Comparison of ENCODE assay signal across 1 cellular context in the genomic region with DNA sequence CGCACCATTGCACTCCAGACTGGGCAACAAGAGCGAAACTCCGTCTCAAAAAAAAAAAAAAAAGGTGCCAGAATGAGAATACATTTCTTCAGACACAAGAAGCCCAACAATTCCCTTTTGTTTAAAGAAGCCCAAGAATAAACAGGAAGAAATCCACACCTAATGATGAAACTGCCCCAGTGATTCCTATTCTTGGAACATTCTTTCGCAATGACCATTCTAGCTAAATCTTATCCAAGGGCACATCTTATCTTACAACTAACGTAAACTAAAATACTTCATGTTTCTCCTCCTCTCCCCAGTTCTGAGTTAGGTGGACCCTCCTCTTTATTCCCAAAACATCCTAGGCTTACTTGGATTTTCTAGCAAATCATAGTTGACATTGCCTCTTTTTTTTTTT.
TF ChIP-seq lines count a peak whose summit lies in the region.

No MANE protein-coding gene starts in this region.

TF ChIP-seq in HepG2, 621 proteins besides CTCF, POLR2A, EP300 and RAD21:
- TF ChIP-seq, protein P1, sequence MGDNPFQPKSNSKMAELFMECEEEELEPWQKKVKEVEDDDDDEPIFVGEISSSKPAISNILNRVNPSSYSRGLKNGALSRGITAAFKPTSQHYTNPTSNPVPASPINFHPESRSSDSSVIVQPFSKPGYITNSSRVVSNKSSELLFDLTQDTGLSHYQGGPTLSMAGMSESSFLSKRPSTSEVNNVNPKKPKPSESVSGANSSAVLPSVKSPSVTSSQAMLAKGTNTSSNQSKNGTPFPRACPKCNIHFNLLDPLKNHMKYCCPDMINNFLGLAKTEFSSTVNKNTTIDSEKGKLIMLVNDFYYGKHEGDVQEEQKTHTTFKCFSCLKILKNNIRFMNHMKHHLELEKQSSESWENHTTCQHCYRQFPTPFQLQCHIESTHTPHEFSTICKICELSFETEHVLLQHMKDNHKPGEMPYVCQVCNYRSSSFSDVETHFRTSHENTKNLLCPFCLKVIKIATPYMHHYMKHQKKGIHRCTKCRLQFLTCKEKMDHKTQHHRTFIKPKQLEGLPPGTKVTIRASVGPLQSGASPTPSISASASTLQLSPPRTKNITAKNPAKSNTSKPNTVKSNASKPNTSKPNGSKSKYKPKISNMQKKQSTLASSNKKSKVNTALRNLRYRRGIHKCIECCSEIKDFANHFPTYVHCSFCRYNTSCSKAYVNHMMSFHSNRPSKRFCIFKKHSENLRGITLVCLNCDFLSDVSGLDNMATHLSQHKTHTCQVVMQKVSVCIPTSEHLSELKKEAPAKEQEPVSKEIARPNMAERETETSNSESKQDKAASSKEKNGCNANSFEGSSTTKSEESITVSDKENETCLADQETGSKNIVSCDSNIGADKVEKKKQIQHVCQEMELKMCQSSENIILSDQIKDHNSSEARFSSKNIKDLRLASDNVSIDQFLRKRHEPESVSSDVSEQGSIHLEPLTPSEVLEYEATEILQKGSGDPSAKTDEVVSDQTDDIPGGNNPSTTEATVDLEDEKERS (CRISPR knock-in tag; IDR thresholded peaks at IDR 0.05), result no peak
- TF ChIP-seq, protein P2, sequence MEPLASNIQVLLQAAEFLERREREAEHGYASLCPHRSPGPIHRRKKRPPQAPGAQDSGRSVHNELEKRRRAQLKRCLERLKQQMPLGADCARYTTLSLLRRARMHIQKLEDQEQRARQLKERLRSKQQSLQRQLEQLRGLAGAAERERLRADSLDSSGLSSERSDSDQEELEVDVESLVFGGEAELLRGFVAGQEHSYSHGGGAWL (CRISPR knock-in tag; IDR thresholded peaks at IDR 0.05), result no peak
- TF ChIP-seq ZNF672 (CRISPR knock-in tag; IDR thresholded peaks at IDR 0.05) (no peak), NPAS2 (CRISPR knock-in tag; IDR thresholded peaks at IDR 0.05; ENCODE audit: borderline replicate concordance) (no peak), ZNF274 (CRISPR knock-in tag; IDR thresholded peaks at IDR 0.05) (no peak), ADNP (CRISPR knock-in tag; IDR thresholded peaks at IDR 0.05) (no peak), NCOA2 (CRISPR knock-in tag; IDR thresholded peaks at IDR 0.05) (peak; percentile 42), ZNF264 (CRISPR knock-in tag; IDR thresholded peaks at IDR 0.05) (no peak), ZNF326 (CRISPR knock-in tag; IDR thresholded peaks at IDR 0.05; ENCODE audit: borderline replicate concordance) (no peak), MEF2D (CRISPR knock-in tag; IDR thresholded peaks at IDR 0.05) (peak; percentile 66; the same call in 1 of the 2 replicates), SOX6 (IDR thresholded peaks at IDR 0.05) (no peak), SOX6 (CRISPR knock-in tag; IDR thresholded peaks at IDR 0.05) (peak; percentile 83), MAZ (IDR thresholded peaks at IDR 0.05; ENCODE audit: borderline replicate concordance, low read depth, low read length) (no peak), MAZ (CRISPR knock-in tag; IDR thresholded peaks at IDR 0.05; ENCODE audit: low read depth) (no peak), TSC22D2 (CRISPR knock-in tag; IDR thresholded peaks at IDR 0.05; ENCODE audit: borderline replicate concordance) (no peak), TBP (CRISPR knock-in tag; IDR thresholded peaks at IDR 0.05) (no peak), PHF20 (CRISPR knock-in tag; IDR thresholded peaks at IDR 0.05) (no peak), BCL6 (CRISPR knock-in tag; IDR thresholded peaks at IDR 0.05) (peak; percentile 27; the same call in 1 of the 2 replicates), ZNF883 (CRISPR knock-in tag; IDR thresholded peaks at IDR 0.05; ENCODE audit: not compliant biosample characterization) (no peak), CEBPG (CRISPR knock-in tag; IDR thresholded peaks at IDR 0.05) (peak; percentile 61), FOXP1 (IDR thresholded peaks at IDR 0.05) (no peak), FOXP1 (CRISPR knock-in tag; IDR thresholded peaks at IDR 0.05) (peak; percentile 52), FOXA3 (CRISPR knock-in tag; IDR thresholded peaks at IDR 0.05) (peak; percentile 52; the same call in 1 of the 2 replicates), GATAD2A (CRISPR knock-in tag; IDR thresholded peaks at IDR 0.05) (peak; percentile 74), FOXO1 (CRISPR knock-in tag; IDR thresholded peaks at IDR 0.05) (no peak), CHD4 (IDR thresholded peaks at IDR 0.05; ENCODE audit: borderline replicate concordance, low read length) (no peak), SOX13 (IDR thresholded peaks at IDR 0.05) (no peak), SOX13 (CRISPR knock-in tag; conservative IDR thresholded peaks at IDR 0.05 in 1 of 2, IDR thresholded peaks at IDR 0.05 in 1 of 2) (peak in 1 of 2 experiments; percentile 74; a peak in 2 of 4 replicates), ZBTB42 (CRISPR knock-in tag; IDR thresholded peaks at IDR 0.05) (no peak), SOX5 (CRISPR knock-in tag; IDR thresholded peaks at IDR 0.05; ENCODE audit: borderline replicate concordance) (peak; percentile 56; the same call in 1 of the 2 replicates), CEBPB (IDR thresholded peaks at IDR 0.05; ENCODE audit: borderline replicate concordance, low read depth, low read length) (peak; percentile 77), ZSCAN29 (CRISPR knock-in tag; conservative IDR thresholded peaks at IDR 0.05) (no peak), HOXA9 (CRISPR knock-in tag; IDR thresholded peaks at IDR 0.05; ENCODE audit: borderline replicate concordance) (no peak), ZFYVE20 (CRISPR knock-in tag; IDR thresholded peaks at IDR 0.05; ENCODE audit: borderline replicate concordance, low read depth) (no peak), NFE2L1 (CRISPR knock-in tag; IDR thresholded peaks at IDR 0.05; ENCODE audit: borderline replicate concordance) (no peak), ZNF761 (CRISPR knock-in tag; conservative IDR thresholded peaks at IDR 0.05) (no peak)
- TF ChIP-seq, protein P3, sequence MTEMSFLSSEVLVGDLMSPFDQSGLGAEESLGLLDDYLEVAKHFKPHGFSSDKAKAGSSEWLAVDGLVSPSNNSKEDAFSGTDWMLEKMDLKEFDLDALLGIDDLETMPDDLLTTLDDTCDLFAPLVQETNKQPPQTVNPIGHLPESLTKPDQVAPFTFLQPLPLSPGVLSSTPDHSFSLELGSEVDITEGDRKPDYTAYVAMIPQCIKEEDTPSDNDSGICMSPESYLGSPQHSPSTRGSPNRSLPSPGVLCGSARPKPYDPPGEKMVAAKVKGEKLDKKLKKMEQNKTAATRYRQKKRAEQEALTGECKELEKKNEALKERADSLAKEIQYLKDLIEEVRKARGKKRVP (CRISPR knock-in tag; IDR thresholded peaks at IDR 0.05), result peak in 1 of 2 experiments; percentile 68; a peak in 1 of 4 replicates
- TF ChIP-seq, protein P4, sequence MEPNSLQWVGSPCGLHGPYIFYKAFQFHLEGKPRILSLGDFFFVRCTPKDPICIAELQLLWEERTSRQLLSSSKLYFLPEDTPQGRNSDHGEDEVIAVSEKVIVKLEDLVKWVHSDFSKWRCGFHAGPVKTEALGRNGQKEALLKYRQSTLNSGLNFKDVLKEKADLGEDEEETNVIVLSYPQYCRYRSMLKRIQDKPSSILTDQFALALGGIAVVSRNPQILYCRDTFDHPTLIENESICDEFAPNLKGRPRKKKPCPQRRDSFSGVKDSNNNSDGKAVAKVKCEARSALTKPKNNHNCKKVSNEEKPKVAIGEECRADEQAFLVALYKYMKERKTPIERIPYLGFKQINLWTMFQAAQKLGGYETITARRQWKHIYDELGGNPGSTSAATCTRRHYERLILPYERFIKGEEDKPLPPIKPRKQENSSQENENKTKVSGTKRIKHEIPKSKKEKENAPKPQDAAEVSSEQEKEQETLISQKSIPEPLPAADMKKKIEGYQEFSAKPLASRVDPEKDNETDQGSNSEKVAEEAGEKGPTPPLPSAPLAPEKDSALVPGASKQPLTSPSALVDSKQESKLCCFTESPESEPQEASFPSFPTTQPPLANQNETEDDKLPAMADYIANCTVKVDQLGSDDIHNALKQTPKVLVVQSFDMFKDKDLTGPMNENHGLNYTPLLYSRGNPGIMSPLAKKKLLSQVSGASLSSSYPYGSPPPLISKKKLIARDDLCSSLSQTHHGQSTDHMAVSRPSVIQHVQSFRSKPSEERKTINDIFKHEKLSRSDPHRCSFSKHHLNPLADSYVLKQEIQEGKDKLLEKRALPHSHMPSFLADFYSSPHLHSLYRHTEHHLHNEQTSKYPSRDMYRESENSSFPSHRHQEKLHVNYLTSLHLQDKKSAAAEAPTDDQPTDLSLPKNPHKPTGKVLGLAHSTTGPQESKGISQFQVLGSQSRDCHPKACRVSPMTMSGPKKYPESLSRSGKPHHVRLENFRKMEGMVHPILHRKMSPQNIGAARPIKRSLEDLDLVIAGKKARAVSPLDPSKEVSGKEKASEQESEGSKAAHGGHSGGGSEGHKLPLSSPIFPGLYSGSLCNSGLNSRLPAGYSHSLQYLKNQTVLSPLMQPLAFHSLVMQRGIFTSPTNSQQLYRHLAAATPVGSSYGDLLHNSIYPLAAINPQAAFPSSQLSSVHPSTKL (CRISPR knock-in tag; IDR thresholded peaks at IDR 0.05), result peak; percentile 62; the same call in 1 of the 2 replicates
- TF ChIP-seq, protein P5, sequence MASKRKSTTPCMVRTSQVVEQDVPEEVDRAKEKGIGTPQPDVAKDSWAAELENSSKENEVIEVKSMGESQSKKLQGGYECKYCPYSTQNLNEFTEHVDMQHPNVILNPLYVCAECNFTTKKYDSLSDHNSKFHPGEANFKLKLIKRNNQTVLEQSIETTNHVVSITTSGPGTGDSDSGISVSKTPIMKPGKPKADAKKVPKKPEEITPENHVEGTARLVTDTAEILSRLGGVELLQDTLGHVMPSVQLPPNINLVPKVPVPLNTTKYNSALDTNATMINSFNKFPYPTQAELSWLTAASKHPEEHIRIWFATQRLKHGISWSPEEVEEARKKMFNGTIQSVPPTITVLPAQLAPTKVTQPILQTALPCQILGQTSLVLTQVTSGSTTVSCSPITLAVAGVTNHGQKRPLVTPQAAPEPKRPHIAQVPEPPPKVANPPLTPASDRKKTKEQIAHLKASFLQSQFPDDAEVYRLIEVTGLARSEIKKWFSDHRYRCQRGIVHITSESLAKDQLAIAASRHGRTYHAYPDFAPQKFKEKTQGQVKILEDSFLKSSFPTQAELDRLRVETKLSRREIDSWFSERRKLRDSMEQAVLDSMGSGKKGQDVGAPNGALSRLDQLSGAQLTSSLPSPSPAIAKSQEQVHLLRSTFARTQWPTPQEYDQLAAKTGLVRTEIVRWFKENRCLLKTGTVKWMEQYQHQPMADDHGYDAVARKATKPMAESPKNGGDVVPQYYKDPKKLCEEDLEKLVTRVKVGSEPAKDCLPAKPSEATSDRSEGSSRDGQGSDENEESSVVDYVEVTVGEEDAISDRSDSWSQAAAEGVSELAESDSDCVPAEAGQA (IDR thresholded peaks at IDR 0.05; ENCODE audit: low read depth), result no peak
- TF ChIP-seq, protein P5 (CRISPR knock-in tag; IDR thresholded peaks at IDR 0.05; ENCODE audit: borderline replicate concordance), result no peak
- TF ChIP-seq, protein P6, sequence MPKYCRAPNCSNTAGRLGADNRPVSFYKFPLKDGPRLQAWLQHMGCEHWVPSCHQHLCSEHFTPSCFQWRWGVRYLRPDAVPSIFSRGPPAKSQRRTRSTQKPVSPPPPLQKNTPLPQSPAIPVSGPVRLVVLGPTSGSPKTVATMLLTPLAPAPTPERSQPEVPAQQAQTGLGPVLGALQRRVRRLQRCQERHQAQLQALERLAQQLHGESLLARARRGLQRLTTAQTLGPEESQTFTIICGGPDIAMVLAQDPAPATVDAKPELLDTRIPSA (CRISPR knock-in tag; IDR thresholded peaks at IDR 0.05; ENCODE audit: borderline replicate concordance), result no peak
